1 cellular context compared by ENCODE assay signal in genomic region chr13:114314074-114314912, GRCh38.
TF ChIP-seq lines count a peak whose summit lies in the region.

CHAMP1 (plus strand) TSS chr13:114314503; CDS start chr13:114323843, 9,340 bp downstream.

TF ChIP-seq in K562, 482 proteins besides CTCF, POLR2A, EP300 and RAD21 (continued from another document):
- peak; percentile 25; the same call in 1 of the 2 replicates for TF ChIP-seq MGA (IDR thresholded peaks at IDR 0.05)
TF ChIP-seq in K562: peak in this region for 101.
